15 cellular contexts compared by ENCODE assay signal in genomic region chr1:207911983-207912760, GRCh38. TPM values are rescaled to one million over a fixed set of nuclear protein-coding genes. Genes with fewer than 3 reads are reported as not detected.
A peak's percentile ranks its signal among the peaks of the same experiment; 100 is the strongest.
DNase-seq lines count a peak whose midpoint lies in the region; ATAC-seq, FAIRE-seq and TF ChIP-seq lines count a peak whose summit lies in the region.
"Had no signal": no experiment of that assay in that cellular context is flagged by ENCODE, and none has a peak within 500 bp of the region (broad histone marks: within the 10 kb centered on the region; RNA-seq: fewer than 3 reads in every experiment).

No MANE protein-coding gene starts in this region.

- H3K27me3 ChIP-seq in right atrium auricular region (no peaks in the 10 kb centered on the region), bronchial epithelial cell (ENCODE audit: control insufficient read depth, insufficient read depth, low read length) (peaks cover 10% of the 10 kb centered on the region), uterus (no peaks in the 10 kb centered on the region)

- peak overlapping the region in 7 of 10 donors; percentile 4 to 66 (median 58) for H3K4me3 Mint-ChIP-seq in naive thymus-derived CD8-positive, alpha-beta T cell

- TF ChIP-seq CTCF in right atrium auricular region (IDR thresholded peaks at IDR 0.05) (no peak), bronchial epithelial cell (IDR thresholded peaks at IDR 0.05; ENCODE audit: insufficient read depth, low read length, severe bottlenecking) (no peak), uterus (IDR thresholded peaks at IDR 0.05) (no peak)

- H3K27me3 Mint-ChIP-seq in naive thymus-derived CD8-positive, alpha-beta T cell, result peaks cover 36 to 78% (median 49%) of the 10 kb centered on the region in 5 donors

- peaks cover 2 to 23% (median 19%) of the 10 kb centered on the region in 4 donors for H3K4me1 Mint-ChIP-seq in naive thymus-derived CD8-positive, alpha-beta T cell

- DNase-seq in right atrium auricular region (ENCODE audit: low spot score), result no peak
- no peak for DNase-seq in Right ventricle myocardium inferior (ENCODE audit: missing footprints)
- DNase-seq in bronchial epithelial cell (ENCODE audit: low read depth), result peak; percentile 75
- no peak for DNase-seq in naive thymus-derived CD8-positive, alpha-beta T cell
- no peak for DNase-seq in uterus
- no peak for DNase-seq in occipital lobe (lab: John Stamatoyannopoulos, UW)
- DNase-seq in SIG-M5 treated with dmso at 0.1 percent for 504 hours (lab: John Stamatoyannopoulos, UW; ENCODE audit: unreplicated experiment), result no peak
- no peak for DNase-seq in left colon
- DNase-seq: activated CD4-positive, alpha-beta T cell treated with anti-CD3 and anti-CD28 coated beads, Interleukin-2, amount 50 U/mL, for 4 hours; body of pancreas; foreskin melanocyte; GOT3; SHP77; T1000 had no signal

- H3K9me3 ChIP-seq in right atrium auricular region (no peaks in the 10 kb centered on the region), uterus (no peaks in the 10 kb centered on the region)
- H3K9me3 ChIP-seq: body of pancreas had no signal

- no peak for TF ChIP-seq POLR2A in uterus (IDR thresholded peaks at IDR 0.05)

- no peaks in the 10 kb centered on the region for H3K9me3 Mint-ChIP-seq in naive thymus-derived CD8-positive, alpha-beta T cell
- H3K9me3 Mint-ChIP-seq: activated T-helper 2 cell treated with anti-CD3 and anti-CD28 coated beads, Interferon-gamma antibody, Interleukin-2, Interleukin-4, amounts not matched to agents 10 μg/mL and 5 μg/mL and 100 μg/mL, durations not matched to agents 14 hours and 24 hours and 36 hours had no signal

- intact Hi-C loops in Right ventricle myocardium inferior (cut with DNase I) (no loop called here), uterus (cut with DNase I; ENCODE audit: low total_unique reads) (no loop called here), left colon (cut with DNase I, micrococcal nuclease) (no loop called here)

- H3K36me3 Mint-ChIP-seq in naive thymus-derived CD8-positive, alpha-beta T cell, result no peaks in the 10 kb centered on the region

- H3K4me3 ChIP-seq in right atrium auricular region, result peak overlapping the region in 1 of 2 donors; percentile 70
- H3K4me3 ChIP-seq in bronchial epithelial cell (ENCODE audit: low read depth, low read length), result no peak overlapping the region
- H3K4me3 ChIP-seq in uterus, result no peak overlapping the region
- H3K4me3 ChIP-seq: body of pancreas had no signal

- H3K36me3 ChIP-seq in right atrium auricular region, result no peaks in the 10 kb centered on the region
- no peaks in the 10 kb centered on the region for H3K36me3 ChIP-seq in bronchial epithelial cell (ENCODE audit: control insufficient read depth, insufficient read depth, low read length)
- no peaks in the 10 kb centered on the region for H3K36me3 ChIP-seq in uterus

- FAIRE-seq in bronchial epithelial cell (lab: Jason Lieb, UNC), result no peak

- POLR2A ChIA-PET in naive thymus-derived CD8-positive, alpha-beta T cell (lab: Charles Lee), result no interaction called here

- H3K27ac ChIP-seq in right atrium auricular region (peak overlapping the region; percentile 84 to 92), uterus (peak overlapping the region; percentile 78 to 83)
- H3K27ac ChIP-seq: body of pancreas had no signal

- H3K4me1 ChIP-seq in right atrium auricular region, result peaks cover 0 to 52% of the 10 kb centered on the region in 2 donors
- H3K4me1 ChIP-seq in uterus, result no peaks in the 10 kb centered on the region

- H3K27ac Mint-ChIP-seq in naive thymus-derived CD8-positive, alpha-beta T cell, result peak overlapping the region in 1 of 10 donors; percentile 51
- H3K27ac Mint-ChIP-seq: activated T-helper 2 cell treated with anti-CD3 and anti-CD28 coated beads, Interferon-gamma antibody, Interleukin-2, Interleukin-4, amounts not matched to agents 10 μg/mL and 5 μg/mL and 100 μg/mL, durations not matched to agents 14 hours and 24 hours and 36 hours had no signal

- ATAC-seq in Right ventricle myocardium inferior (no peak), left colon (no peak)
- no peak for ATAC-seq in naive thymus-derived CD8-positive, alpha-beta T cell
- ATAC-seq: body of pancreas had no signal

RNA-seq across cellular contexts. Expression of gene CD34, which starts 1.2 kb away (rescaled TPM):
- total RNA-seq in right atrium auricular region (10 to 100 TPM; 76.7 to 76.8 TPM), Right ventricle myocardium inferior (84.8 TPM), bronchial epithelial cell (0.13 TPM in 1 of 2 replicates, not detected in the other), uterus (100 to 1,000 TPM in 2 of 4 donors, 10 to 100 TPM in 2; 39.2 to 135 (median 81.2) TPM), occipital lobe (1.6 TPM), left colon (10 to 100 TPM in 1 of 2 donors, 1 to 10 TPM in 1; 8.3 to 15.2 TPM)
- not detected for total RNA-seq in naive thymus-derived CD8-positive, alpha-beta T cell
- polyA plus RNA-seq in naive thymus-derived CD8-positive, alpha-beta T cell, result not detected
- total RNA-seq: activated T-helper 2 cell treated with anti-CD3 and anti-CD28 coated beads, Interferon-gamma antibody, Interleukin-2, Interleukin-4, amounts not matched to agents 10 μg/mL and 5 μg/mL and 100 μg/mL, durations not matched to agents 14 hours and 24 hours and 36 hours had no signal
